Comparison of ENCODE assay signal across 1 cellular context in the genomic region with DNA sequence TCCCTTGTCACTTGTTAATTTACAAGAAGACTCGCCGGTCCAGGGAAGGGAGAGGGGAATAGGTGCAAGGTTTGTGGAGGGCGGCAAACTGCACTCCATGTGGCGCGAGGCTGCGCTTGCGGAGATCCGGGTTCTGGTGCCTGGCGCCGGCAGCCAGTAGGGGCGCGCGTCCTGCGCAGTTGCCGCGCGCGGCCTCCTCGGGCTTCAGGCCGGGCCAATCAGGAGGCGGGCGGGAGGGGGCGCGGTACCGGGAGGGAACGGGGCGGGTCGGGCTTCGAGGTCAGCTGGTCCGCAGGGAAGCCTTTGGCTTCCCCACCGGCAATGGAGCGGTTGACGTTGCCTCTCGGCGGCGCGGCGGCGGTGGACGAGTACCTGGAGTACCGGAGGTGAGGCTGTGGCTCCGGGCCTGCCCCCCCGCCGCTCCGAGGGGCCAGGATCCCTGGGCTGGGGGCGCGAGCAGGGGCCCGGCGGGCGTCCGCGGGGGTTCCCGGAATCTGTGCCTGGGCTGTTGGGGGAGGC.
TF ChIP-seq lines count a peak whose summit lies in the region.

A gene with protein sequence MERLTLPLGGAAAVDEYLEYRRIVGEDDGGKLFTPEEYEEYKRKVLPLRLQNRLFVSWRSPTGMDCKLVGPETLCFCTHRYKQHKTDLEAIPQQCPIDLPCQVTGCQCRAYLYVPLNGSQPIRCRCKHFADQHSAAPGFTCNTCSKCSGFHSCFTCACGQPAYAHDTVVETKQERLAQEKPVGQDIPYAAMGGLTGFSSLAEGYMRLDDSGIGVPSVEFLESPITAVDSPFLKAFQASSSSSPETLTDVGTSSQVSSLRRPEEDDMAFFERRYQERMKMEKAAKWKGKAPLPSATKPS (plus strand): TSS at position 302 of the 519 bp plus-strand sequence. CDS start 20 bp downstream, at position 322.

TF ChIP-seq in SK-N-SH, 30 proteins besides CTCF, POLR2A, EP300 and RAD21 (continued from another document):
- TF ChIP-seq, protein P1, sequence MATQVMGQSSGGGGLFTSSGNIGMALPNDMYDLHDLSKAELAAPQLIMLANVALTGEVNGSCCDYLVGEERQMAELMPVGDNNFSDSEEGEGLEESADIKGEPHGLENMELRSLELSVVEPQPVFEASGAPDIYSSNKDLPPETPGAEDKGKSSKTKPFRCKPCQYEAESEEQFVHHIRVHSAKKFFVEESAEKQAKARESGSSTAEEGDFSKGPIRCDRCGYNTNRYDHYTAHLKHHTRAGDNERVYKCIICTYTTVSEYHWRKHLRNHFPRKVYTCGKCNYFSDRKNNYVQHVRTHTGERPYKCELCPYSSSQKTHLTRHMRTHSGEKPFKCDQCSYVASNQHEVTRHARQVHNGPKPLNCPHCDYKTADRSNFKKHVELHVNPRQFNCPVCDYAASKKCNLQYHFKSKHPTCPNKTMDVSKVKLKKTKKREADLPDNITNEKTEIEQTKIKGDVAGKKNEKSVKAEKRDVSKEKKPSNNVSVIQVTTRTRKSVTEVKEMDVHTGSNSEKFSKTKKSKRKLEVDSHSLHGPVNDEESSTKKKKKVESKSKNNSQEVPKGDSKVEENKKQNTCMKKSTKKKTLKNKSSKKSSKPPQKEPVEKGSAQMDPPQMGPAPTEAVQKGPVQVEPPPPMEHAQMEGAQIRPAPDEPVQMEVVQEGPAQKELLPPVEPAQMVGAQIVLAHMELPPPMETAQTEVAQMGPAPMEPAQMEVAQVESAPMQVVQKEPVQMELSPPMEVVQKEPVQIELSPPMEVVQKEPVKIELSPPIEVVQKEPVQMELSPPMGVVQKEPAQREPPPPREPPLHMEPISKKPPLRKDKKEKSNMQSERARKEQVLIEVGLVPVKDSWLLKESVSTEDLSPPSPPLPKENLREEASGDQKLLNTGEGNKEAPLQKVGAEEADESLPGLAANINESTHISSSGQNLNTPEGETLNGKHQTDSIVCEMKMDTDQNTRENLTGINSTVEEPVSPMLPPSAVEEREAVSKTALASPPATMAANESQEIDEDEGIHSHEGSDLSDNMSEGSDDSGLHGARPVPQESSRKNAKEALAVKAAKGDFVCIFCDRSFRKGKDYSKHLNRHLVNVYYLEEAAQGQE (IDR thresholded peaks at IDR 0.05; ENCODE audit: low read depth, low read length), result no peak
- no peak for TF ChIP-seq NFIC (IDR thresholded peaks at IDR 0.05; ENCODE audit: borderline replicate concordance)
- no peak for TF ChIP-seq TEAD4 (IDR thresholded peaks at IDR 0.05; ENCODE audit: borderline replicate concordance, insufficient read depth)
- no peak for TF ChIP-seq SMC3 (IDR thresholded peaks at IDR 0.05; ENCODE audit: low read depth, low read length)
- TF ChIP-seq, protein P2, sequence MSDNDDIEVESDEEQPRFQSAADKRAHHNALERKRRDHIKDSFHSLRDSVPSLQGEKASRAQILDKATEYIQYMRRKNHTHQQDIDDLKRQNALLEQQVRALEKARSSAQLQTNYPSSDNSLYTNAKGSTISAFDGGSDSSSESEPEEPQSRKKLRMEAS (IDR thresholded peaks at IDR 0.05; ENCODE audit: low read depth), result peak; percentile 99
- no peak for TF ChIP-seq RFX5 (IDR thresholded peaks at IDR 0.05; ENCODE audit: low read length)
- TF ChIP-seq POLR2AphosphoS5 (IDR thresholded peaks at IDR 0.05; ENCODE audit: low read depth, low read length), result 0 out of 2 replicates have a peak, but pooled peaks have one; percentile 17
- TF ChIP-seq, protein P3, sequence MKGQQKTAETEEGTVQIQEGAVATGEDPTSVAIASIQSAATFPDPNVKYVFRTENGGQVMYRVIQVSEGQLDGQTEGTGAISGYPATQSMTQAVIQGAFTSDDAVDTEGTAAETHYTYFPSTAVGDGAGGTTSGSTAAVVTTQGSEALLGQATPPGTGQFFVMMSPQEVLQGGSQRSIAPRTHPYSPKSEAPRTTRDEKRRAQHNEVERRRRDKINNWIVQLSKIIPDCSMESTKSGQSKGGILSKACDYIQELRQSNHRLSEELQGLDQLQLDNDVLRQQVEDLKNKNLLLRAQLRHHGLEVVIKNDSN (IDR thresholded peaks at IDR 0.05; ENCODE audit: borderline replicate concordance, low read depth), result peak; percentile 71
- TF ChIP-seq, protein P4, sequence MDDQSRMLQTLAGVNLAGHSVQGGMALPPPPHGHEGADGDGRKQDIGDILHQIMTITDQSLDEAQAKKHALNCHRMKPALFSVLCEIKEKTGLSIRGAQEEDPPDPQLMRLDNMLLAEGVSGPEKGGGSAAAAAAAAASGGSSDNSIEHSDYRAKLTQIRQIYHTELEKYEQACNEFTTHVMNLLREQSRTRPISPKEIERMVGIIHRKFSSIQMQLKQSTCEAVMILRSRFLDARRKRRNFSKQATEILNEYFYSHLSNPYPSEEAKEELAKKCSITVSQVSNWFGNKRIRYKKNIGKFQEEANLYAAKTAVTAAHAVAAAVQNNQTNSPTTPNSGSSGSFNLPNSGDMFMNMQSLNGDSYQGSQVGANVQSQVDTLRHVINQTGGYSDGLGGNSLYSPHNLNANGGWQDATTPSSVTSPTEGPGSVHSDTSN (IDR thresholded peaks at IDR 0.05), result no peak
- TF ChIP-seq ELF1 (IDR thresholded peaks at IDR 0.05), result peak; percentile 56; the same call in 1 of the 2 replicates
- TF ChIP-seq TAF1 (IDR thresholded peaks at IDR 0.05; ENCODE audit: borderline replicate concordance, low read depth, low read length), result no peak
- peak; percentile 72 for TF ChIP-seq NRF1 (IDR thresholded peaks at IDR 0.05; ENCODE audit: low read depth, low read length)
- no peak for TF ChIP-seq FOSL2 (IDR thresholded peaks at IDR 0.05; ENCODE audit: borderline replicate concordance, low read depth)
